ENCODE assay signal across 10 cellular contexts in genomic region chr19:1529430-1529816, GRCh38. TPM values are rescaled to one million over a fixed set of nuclear protein-coding genes. Genes with fewer than 3 reads are reported as not detected.
"Had no signal": no experiment of that assay in that cellular context is flagged by ENCODE, and none has a peak within 500 bp of the region (broad histone marks: within the 10 kb centered on the region; RNA-seq: fewer than 3 reads in every experiment).

No MANE protein-coding gene starts in this region.

- FAIRE-seq: HTR-8/SVneo had no signal

- H2AFZ ChIP-seq: GM23248 had no signal

- H3K9me3 ChIP-seq: HAP-1 had no signal

- DNase-seq: GM23248, GOT3, H7, KBM-7 had no signal

- ATAC-seq: HCT116 had no signal

- H3K4me1 ChIP-seq: HAP-1 had no signal

- H3K4me3 ChIP-seq: GM23248, HAP-1 had no signal

- H3K36me3 ChIP-seq: HAP-1 had no signal

- H3K9ac ChIP-seq: GM23248 had no signal

- H3K27ac ChIP-seq: GM23248 had no signal

RNA-seq across cellular contexts. Expression of gene PLK5, which starts 5.5 kb away (rescaled TPM):
- total RNA-seq: GM23248, H4, HT-29 had no signal
- polyA plus RNA-seq: GM23248, IgD-negative memory B cell had no signal

RNA-seq across cellular contexts. Expression of gene PCSK4, which starts 39.3 kb away (rescaled TPM):
- polyA plus RNA-seq: IgD-negative memory B cell had no signal
